In the genomic region with DNA sequence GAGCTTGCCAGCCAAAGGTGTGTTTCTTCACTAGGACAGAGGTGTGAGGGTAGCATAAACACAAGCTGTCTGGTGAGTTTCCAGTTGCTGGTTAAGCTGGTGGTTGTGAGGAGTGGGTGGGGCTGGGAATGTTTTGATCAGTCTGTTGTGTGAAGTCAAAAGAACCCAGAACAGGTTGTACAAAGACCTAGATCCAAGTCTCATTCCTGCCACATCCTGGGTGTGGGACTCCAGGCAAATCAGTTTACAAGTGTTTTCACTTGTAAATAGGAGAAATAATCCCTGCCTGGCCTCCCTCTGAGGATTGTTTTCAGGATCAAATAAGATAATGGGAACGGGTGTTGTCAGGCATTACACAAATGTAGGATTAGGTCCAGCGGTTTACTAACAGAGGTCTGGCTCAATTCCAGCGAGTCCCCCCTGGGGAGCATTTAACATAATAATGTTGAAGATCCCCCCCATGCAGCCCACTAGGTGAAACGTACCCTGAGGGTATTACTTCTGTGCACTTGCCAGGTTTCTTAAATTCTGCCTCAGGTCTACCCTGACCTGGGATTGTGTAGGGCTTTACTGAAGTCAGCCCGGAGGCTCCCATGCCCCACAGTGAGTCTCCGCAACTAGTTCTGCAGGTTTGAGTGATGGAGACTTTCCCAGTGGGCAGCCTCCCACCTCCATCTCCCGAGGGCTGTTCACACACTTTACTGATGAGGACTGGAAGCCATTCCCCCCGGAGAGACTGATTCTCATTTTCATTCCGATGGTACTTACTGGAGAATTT, we compare ENCODE assay signal across 8 cellular contexts. TPM values are rescaled to one million over a fixed set of nuclear protein-coding genes. Genes with fewer than 3 reads are reported as not detected.
DNase-seq lines count a peak whose midpoint lies in the region; ATAC-seq and TF ChIP-seq lines count a peak whose summit lies in the region.

No MANE protein-coding gene starts in this region.

- no peak overlapping the region for H3K27ac ChIP-seq in WERI-Rb-1
- peak overlapping the region in 1 of 2 donors; percentile 4 for H3K27ac ChIP-seq in thoracic aorta

- H3K36me3 ChIP-seq in WERI-Rb-1, result no peaks in the 10 kb centered on the region; the same call in 1 of the 2 replicates
- no peaks in the 10 kb centered on the region for H3K36me3 ChIP-seq in thoracic aorta

- H3K27me3 ChIP-seq in WERI-Rb-1 (ENCODE audit: insufficient read depth, low read depth, severe bottlenecking) (no peaks in the 10 kb centered on the region), thoracic aorta (replicated peaks; ENCODE audit: insufficient read depth) (no peaks in the 10 kb centered on the region)

- ATAC-seq in thoracic aorta (ENCODE audit: insufficient number of reproducible peaks, low FRiP score, low read depth) (no peak), HG02588 (IDR thresholded peaks at IDR 0.05; ENCODE audit: unreplicated experiment) (no peak)

- H3K9me3 ChIP-seq in WERI-Rb-1 (ENCODE audit: severe bottlenecking) (no peaks in the 10 kb centered on the region), thoracic aorta (no peaks in the 10 kb centered on the region)

- TF ChIP-seq CTCF in WERI-Rb-1 (IDR thresholded peaks at IDR 0.05; ENCODE audit: low read depth, low read length) (no peak), thoracic aorta (IDR thresholded peaks at IDR 0.05) (no peak)

- H3K4me3 ChIP-seq in WERI-Rb-1 (ENCODE audit: low read depth, low read length) (peak overlapping the region; percentile 5), thoracic aorta (peak overlapping the region; percentile 8)

- peaks cover 20 to 26% of the 10 kb centered on the region in 2 donors for H3K4me1 ChIP-seq in thoracic aorta (ENCODE audit: control insufficient read depth in 1 of 2, low read depth in 2 of 2)

- DNase-seq in DMS79 (lab: John Stamatoyannopoulos, UW), result peak; percentile 12
- no peak for DNase-seq in DMS79 treated with DMSO at 0.1 percent for 48 hours (lab: John Stamatoyannopoulos, UW)
- peak; percentile 31 for DNase-seq in WERI-Rb-1
- peak; percentile 59 for DNase-seq in iPS-NIHi7 (ENCODE audit: extremely low spot score)
- DNase-seq in thoracic aorta (ENCODE audit: low spot score), result no peak
- no peak for DNase-seq in SIG-M5 treated with dmso at 0.1 percent for 504 hours (lab: John Stamatoyannopoulos, UW; ENCODE audit: unreplicated experiment)
- DNase-seq in inferior parietal cortex (ENCODE audit: extremely low spot score), result no peak

RNA-seq across cellular contexts. Expression of gene FRAT2, which starts 2.6 kb away (rescaled TPM):
- total RNA-seq in thoracic aorta, result 10 to 100 TPM in 1 of 2 donors, 1 to 10 TPM in 1; 8.3 to 15.0 TPM

RNA-seq across cellular contexts. Expression of gene FRAT1, which starts 18.1 kb away (rescaled TPM):
- 10 to 100 TPM in 1 of 2 donors, 1 to 10 TPM in 1; 4.6 to 11.6 TPM for total RNA-seq in thoracic aorta

RNA-seq across cellular contexts. Expression of gene ARHGAP19, which starts 44.7 kb away (rescaled TPM):
- total RNA-seq in thoracic aorta, result 10 to 100 TPM in 1 of 2 donors, 1 to 10 TPM in 1; 3.5 to 27.1 TPM

Comparison
In these comparisons a context has a peak if more than half of its experiments do, and no peak if none do; other contexts are left out.
1. DNase-seq: peak in DMS79 (single experiment), WERI-Rb-1 (single experiment) and iPS-NIHi7 (single experiment); none in DMS79 treated with DMSO at 0.1 percent for 48 hours (single experiment), thoracic aorta (single experiment), SIG-M5 treated with dmso at 0.1 percent for 504 hours (single experiment) and inferior parietal cortex (single experiment).